ENCODE assay signal across 18 cellular contexts in genomic region chr15:77045985-77046384, GRCh38. TPM values are rescaled to one million over a fixed set of nuclear protein-coding genes. Genes with fewer than 3 reads are reported as not detected.
A peak's percentile ranks its signal among the peaks of the same experiment; 100 is the strongest.
DNase-seq lines count a peak whose midpoint lies in the region; ATAC-seq and TF ChIP-seq lines count a peak whose summit lies in the region.
"Had no signal": no experiment of that assay in that cellular context is flagged by ENCODE, and none has a peak within 500 bp of the region (broad histone marks: within the 10 kb centered on the region; RNA-seq: fewer than 3 reads in every experiment).

No MANE protein-coding gene starts in this region.

- peaks cover 47% of the 10 kb centered on the region for H3K36me3 Mint-ChIP-seq in activated CD8-positive, alpha-beta T cell treated with anti-CD3 and anti-CD28 coated beads for 36 hours (ENCODE audit: low read depth)
- H3K36me3 Mint-ChIP-seq in activated CD8-positive, alpha-beta T cell treated with anti-CD3 and anti-CD28 coated beads, Interleukin-2, amount 10 ng/mL, durations not matched to agents 7 days and 5 days (ENCODE audit: low read depth) = peaks cover 77% of the 10 kb centered on the region
- H3K36me3 Mint-ChIP-seq in activated T-helper 17 cell treated with anti-CD3 and anti-CD28 coated beads, Interleukin-2, amount 50 U/mL, for 72 hours (ENCODE audit: low read depth) = peaks cover 16% of the 10 kb centered on the region
- peaks cover 37% of the 10 kb centered on the region for H3K36me3 Mint-ChIP-seq in memory B cell
- peaks cover 86% of the 10 kb centered on the region for H3K36me3 Mint-ChIP-seq in stimulated activated effector memory CD8-positive, alpha-beta T cell treated with anti-CD3 and anti-CD28 coated beads, Interleukin-12 subunit alpha, Interleukin-12 subunit beta, amount 100 ng/mL, for 72 hours

- POLR2A ChIA-PET in activated CD8-positive, alpha-beta T cell treated with anti-CD3 and anti-CD28 coated beads for 36 hours (lab: Charles Lee) = interaction anchor here (1.2 to 5.6 kb wide), 4 partner anchors 9 to 24 kb away, joined by 3 to 44 read pairs (median 6); no protein-coding TSS in a partner anchor
- POLR2A ChIA-PET in activated CD8-positive, alpha-beta T cell treated with anti-CD3 and anti-CD28 coated beads, Interleukin-2, amount 10 ng/mL, durations not matched to agents 7 days and 5 days (lab: Charles Lee) = interaction anchor here (0.9 to 1.7 kb wide), 2 partner anchors 13 to 52 kb away, joined by 3 to 5 read pairs; no protein-coding TSS in a partner anchor

- peaks cover 3% of the 10 kb centered on the region for H3K4me1 Mint-ChIP-seq in activated CD8-positive, alpha-beta T cell treated with anti-CD3 and anti-CD28 coated beads for 36 hours (ENCODE audit: low read depth)
- no peaks in the 10 kb centered on the region for H3K4me1 Mint-ChIP-seq in activated CD8-positive, alpha-beta T cell treated with anti-CD3 and anti-CD28 coated beads, Interleukin-2, amount 10 ng/mL, durations not matched to agents 7 days and 5 days (ENCODE audit: low read depth)
- peaks cover 13% of the 10 kb centered on the region for H3K4me1 Mint-ChIP-seq in activated T-helper 17 cell treated with anti-CD3 and anti-CD28 coated beads, Interleukin-2, amount 50 U/mL, for 72 hours
- peaks cover 25% of the 10 kb centered on the region for H3K4me1 Mint-ChIP-seq in memory B cell
- H3K4me1 Mint-ChIP-seq in stimulated activated effector memory CD8-positive, alpha-beta T cell treated with anti-CD3 and anti-CD28 coated beads, Interleukin-12 subunit alpha, Interleukin-12 subunit beta, amount 100 ng/mL, for 72 hours = peaks cover 29% of the 10 kb centered on the region

- CTCF ChIA-PET in activated CD8-positive, alpha-beta T cell treated with anti-CD3 and anti-CD28 coated beads for 36 hours (lab: Charles Lee) = interaction anchor here (0.7 to 3.8 kb wide), 7 partner anchors 10 to 73 kb away, joined by 3 to 20 read pairs (median 4); no protein-coding TSS in a partner anchor
- CTCF ChIA-PET in activated CD8-positive, alpha-beta T cell treated with anti-CD3 and anti-CD28 coated beads, Interleukin-2, amount 10 ng/mL, durations not matched to agents 7 days and 5 days (lab: Charles Lee) = interaction anchor here (0.9 to 2.3 kb wide), 3 partner anchors 11 to 72 kb away, joined by 3 to 7 read pairs (median 5); no protein-coding TSS in a partner anchor

- DNase-seq in activated CD8-positive, alpha-beta T cell treated with anti-CD3 and anti-CD28 coated beads for 36 hours = no peak
- DNase-seq in activated CD8-positive, alpha-beta T cell treated with anti-CD3 and anti-CD28 coated beads, Interleukin-2, amount 10 ng/mL, durations not matched to agents 7 days and 5 days = no peak
- DNase-seq in memory B cell (ENCODE audit: low spot score in 2 of 2) (no peak), AG20443 (ENCODE audit: low spot score) (no peak)
- no peak for DNase-seq in stimulated activated effector memory CD8-positive, alpha-beta T cell treated with anti-CD3 and anti-CD28 coated beads, Interleukin-12 subunit alpha, Interleukin-12 subunit beta, amount 100 ng/mL, for 72 hours (ENCODE audit: low spot score in 2 of 2)
- no peak for DNase-seq in stimulated activated CD4-positive, alpha-beta T cell treated with anti-CD3 and anti-CD28 coated beads, Interleukin-2, amount 100 ng/mL, for 48 hours
- DNase-seq: Calu3; CD4-positive, alpha-beta memory T cell; DMS79 treated with DMSO at 0.1 percent for 48 hours; GF-D8; GOT3; H7; HFFc6 had no signal

- no peak for TF ChIP-seq CTCF in activated CD8-positive, alpha-beta T cell treated with anti-CD3 and anti-CD28 coated beads for 36 hours (IDR thresholded peaks at IDR 0.05)

- no peaks in the 10 kb centered on the region for H3K9me3 Mint-ChIP-seq in activated CD8-positive, alpha-beta T cell treated with anti-CD3 and anti-CD28 coated beads for 36 hours
- peaks cover 21% of the 10 kb centered on the region for H3K9me3 Mint-ChIP-seq in activated CD8-positive, alpha-beta T cell treated with anti-CD3 and anti-CD28 coated beads, Interleukin-2, amount 10 ng/mL, durations not matched to agents 7 days and 5 days (ENCODE audit: insufficient read depth)
- no peaks in the 10 kb centered on the region for H3K9me3 Mint-ChIP-seq in activated T-helper 17 cell treated with anti-CD3 and anti-CD28 coated beads, Interleukin-2, amount 50 U/mL, for 72 hours
- no peaks in the 10 kb centered on the region for H3K9me3 Mint-ChIP-seq in memory B cell
- H3K9me3 Mint-ChIP-seq in stimulated activated effector memory CD8-positive, alpha-beta T cell treated with anti-CD3 and anti-CD28 coated beads, Interleukin-12 subunit alpha, Interleukin-12 subunit beta, amount 100 ng/mL, for 72 hours = no peaks in the 10 kb centered on the region
- H3K9me3 Mint-ChIP-seq: HFFc6 had no signal

- no peak for ATAC-seq in activated CD8-positive, alpha-beta T cell treated with anti-CD3 and anti-CD28 coated beads for 36 hours
- no peak for ATAC-seq in activated CD8-positive, alpha-beta T cell treated with anti-CD3 and anti-CD28 coated beads, Interleukin-2, amount 10 ng/mL, durations not matched to agents 7 days and 5 days
- ATAC-seq in activated T-helper 17 cell treated with anti-CD3 and anti-CD28 coated beads, Interleukin-2, amount 50 U/mL, for 72 hours (replicated peaks) = no peak
- ATAC-seq in memory B cell (ENCODE audit: low read depth) = no peak
- ATAC-seq in stimulated activated effector memory CD8-positive, alpha-beta T cell treated with anti-CD3 and anti-CD28 coated beads, Interleukin-12 subunit alpha, Interleukin-12 subunit beta, amount 100 ng/mL, for 72 hours = no peak
- no peak for ATAC-seq in HG03439 (IDR thresholded peaks at IDR 0.05; ENCODE audit: unreplicated experiment)
- ATAC-seq: A549, HCT116 had no signal

- H3K27ac Mint-ChIP-seq in activated CD8-positive, alpha-beta T cell treated with anti-CD3 and anti-CD28 coated beads for 36 hours = peak overlapping the region; percentile 37
- H3K27ac Mint-ChIP-seq in activated CD8-positive, alpha-beta T cell treated with anti-CD3 and anti-CD28 coated beads, Interleukin-2, amount 10 ng/mL, durations not matched to agents 7 days and 5 days = no peak overlapping the region
- H3K27ac Mint-ChIP-seq in activated T-helper 17 cell treated with anti-CD3 and anti-CD28 coated beads, Interleukin-2, amount 50 U/mL, for 72 hours = peak overlapping the region; percentile 79
- peak overlapping the region; percentile 42 for H3K27ac Mint-ChIP-seq in memory B cell
- peak overlapping the region; percentile 40 for H3K27ac Mint-ChIP-seq in stimulated activated effector memory CD8-positive, alpha-beta T cell treated with anti-CD3 and anti-CD28 coated beads, Interleukin-12 subunit alpha, Interleukin-12 subunit beta, amount 100 ng/mL, for 72 hours
- H3K27ac Mint-ChIP-seq: HFFc6 had no signal

- no peaks in the 10 kb centered on the region for H3K27me3 Mint-ChIP-seq in activated CD8-positive, alpha-beta T cell treated with anti-CD3 and anti-CD28 coated beads for 36 hours
- no peaks in the 10 kb centered on the region for H3K27me3 Mint-ChIP-seq in activated CD8-positive, alpha-beta T cell treated with anti-CD3 and anti-CD28 coated beads, Interleukin-2, amount 10 ng/mL, durations not matched to agents 7 days and 5 days (ENCODE audit: low read depth)
- H3K27me3 Mint-ChIP-seq in activated T-helper 17 cell treated with anti-CD3 and anti-CD28 coated beads, Interleukin-2, amount 50 U/mL, for 72 hours = no peaks in the 10 kb centered on the region
- H3K27me3 Mint-ChIP-seq in memory B cell = no peaks in the 10 kb centered on the region
- H3K27me3 Mint-ChIP-seq: CD4-positive, alpha-beta memory T cell had no signal

- H3K4me3 Mint-ChIP-seq in activated CD8-positive, alpha-beta T cell treated with anti-CD3 and anti-CD28 coated beads for 36 hours = no peak overlapping the region
- no peak overlapping the region for H3K4me3 Mint-ChIP-seq in activated CD8-positive, alpha-beta T cell treated with anti-CD3 and anti-CD28 coated beads, Interleukin-2, amount 10 ng/mL, durations not matched to agents 7 days and 5 days
- H3K4me3 Mint-ChIP-seq in activated T-helper 17 cell treated with anti-CD3 and anti-CD28 coated beads, Interleukin-2, amount 50 U/mL, for 72 hours = no peak overlapping the region
- H3K4me3 Mint-ChIP-seq in memory B cell = no peak overlapping the region
- no peak overlapping the region for H3K4me3 Mint-ChIP-seq in stimulated activated effector memory CD8-positive, alpha-beta T cell treated with anti-CD3 and anti-CD28 coated beads, Interleukin-12 subunit alpha, Interleukin-12 subunit beta, amount 100 ng/mL, for 72 hours
- H3K4me3 Mint-ChIP-seq: CD14-positive monocyte, HFFc6 had no signal

- intact Hi-C loops in activated CD8-positive, alpha-beta T cell treated with anti-CD3 and anti-CD28 coated beads for 36 hours (cut with micrococcal nuclease) = no loop called here

RNA-seq across cellular contexts. Expression of gene TSPAN3, which starts 24.9 kb away (rescaled TPM):
- 10 to 100 TPM; 25.6 to 27.0 TPM for total RNA-seq in activated CD8-positive, alpha-beta T cell treated with anti-CD3 and anti-CD28 coated beads for 36 hours
- total RNA-seq in activated CD8-positive, alpha-beta T cell treated with anti-CD3 and anti-CD28 coated beads, Interleukin-2, amount 10 ng/mL, durations not matched to agents 7 days and 5 days = 10 to 100 TPM; 17.4 to 18.4 TPM
- 10 to 100 TPM in 1 of 2 donors, 1 to 10 TPM in 1; 9.6 to 27.6 TPM for total RNA-seq in activated T-helper 17 cell treated with anti-CD3 and anti-CD28 coated beads, Interleukin-2, amount 50 U/mL, for 72 hours

RNA-seq across cellular contexts. Expression of gene PSTPIP1, which starts 51.1 kb away (rescaled TPM):
- 100 to 1,000 TPM; 113 to 121 TPM for total RNA-seq in activated CD8-positive, alpha-beta T cell treated with anti-CD3 and anti-CD28 coated beads for 36 hours
- total RNA-seq in activated CD8-positive, alpha-beta T cell treated with anti-CD3 and anti-CD28 coated beads, Interleukin-2, amount 10 ng/mL, durations not matched to agents 7 days and 5 days = 100 to 1,000 TPM; 208 to 212 TPM
- 100 to 1,000 TPM; 125 to 137 TPM for total RNA-seq in activated T-helper 17 cell treated with anti-CD3 and anti-CD28 coated beads, Interleukin-2, amount 50 U/mL, for 72 hours
- total RNA-seq: Calu3 had no signal
